Comparison of ENCODE assay signal across 11 cellular contexts in the genomic region with DNA sequence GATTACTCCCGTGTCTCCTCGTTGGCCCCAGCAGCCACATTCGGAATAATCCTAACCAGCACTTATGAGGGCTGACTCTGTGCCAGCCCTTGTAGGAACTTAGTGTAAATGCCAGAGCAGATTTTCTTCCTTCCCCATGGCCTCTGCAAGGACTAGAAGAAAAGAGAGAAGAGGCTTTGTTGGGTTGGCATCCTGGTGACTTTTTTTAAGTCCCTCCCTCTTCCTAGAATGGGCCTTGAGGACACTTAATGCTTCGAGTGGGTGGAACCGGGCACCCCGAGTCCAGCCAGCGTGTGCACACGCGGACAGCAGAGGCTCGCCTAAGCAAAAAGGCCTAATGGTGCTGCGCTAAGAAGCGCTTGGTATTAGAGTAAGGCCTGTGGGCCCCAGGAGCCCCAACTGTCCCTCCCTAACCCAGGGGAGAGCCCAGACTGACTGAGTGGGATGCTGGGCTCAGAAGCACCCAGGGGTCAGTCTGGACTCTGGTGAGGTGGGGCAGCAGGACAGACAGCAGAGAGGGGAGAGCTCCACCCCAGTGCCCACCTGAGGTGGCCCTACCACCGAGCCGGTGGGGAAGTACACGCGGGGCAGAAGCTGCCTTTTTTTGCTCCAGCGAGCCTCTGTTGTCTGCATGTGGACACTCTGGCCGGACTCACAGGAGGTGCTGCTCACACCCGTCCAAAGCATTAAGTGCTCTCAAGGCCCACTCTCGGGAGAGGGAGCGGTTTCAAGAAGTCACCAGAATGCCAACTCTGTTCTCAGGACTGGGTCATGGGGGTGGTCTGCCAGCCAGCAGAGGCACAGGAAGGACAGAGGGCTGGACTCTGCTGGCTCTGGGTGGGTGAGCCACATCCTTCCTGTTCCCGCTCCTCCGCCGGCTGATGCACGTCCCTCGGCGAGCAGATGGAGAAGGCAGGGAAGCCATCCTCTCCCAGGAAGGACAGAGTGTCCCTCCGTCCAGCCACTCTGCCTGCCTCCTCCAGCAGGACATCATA. TPM values are rescaled to one million over a fixed set of nuclear protein-coding genes. Genes with fewer than 3 reads are reported as not detected.
DNase-seq lines count a peak whose midpoint lies in the region; ATAC-seq and TF ChIP-seq lines count a peak whose summit lies in the region.
"Had no signal": no experiment of that assay in that cellular context is flagged by ENCODE, and none has a peak within 500 bp of the region (broad histone marks: within the 10 kb centered on the region; RNA-seq: fewer than 3 reads in every experiment).

No MANE protein-coding gene starts in this region.

- no TSS peak for BruUV-seq in A673 (replicated peaks; lab: Mats Ljungman, UMichigan)

- no peaks in the 10 kb centered on the region for H3K9me3 Mint-ChIP-seq in natural killer cell

- peaks cover 78% of the 10 kb centered on the region for H3K4me1 ChIP-seq in A673 (ENCODE audit: insufficient read depth, low read length, poor library complexity, severe bottlenecking)

- peak overlapping the region; percentile 82 for H3K4me3 Mint-ChIP-seq in natural killer cell

- H3K27ac ChIP-seq in A673 (ENCODE audit: low read depth, low read length, poor library complexity, severe bottlenecking) = peak overlapping the region; percentile 48

- H3K4me1 Mint-ChIP-seq in natural killer cell = peaks cover 100% of the 10 kb centered on the region in 2 donors

- H3K27me3 Mint-ChIP-seq in natural killer cell (ENCODE audit: low read depth in 2 of 2) = no peaks in the 10 kb centered on the region

- no peaks in the 10 kb centered on the region for H3K36me3 Mint-ChIP-seq in natural killer cell

- intact Hi-C loops in A673 (cut with micrococcal nuclease; ENCODE audit: unreplicated experiment) (no loop called here), natural killer cell (cut with micrococcal nuclease) (loop anchor here (10.0 kb wide), 1 partner anchor 411 kb away; a partner anchor contains a TSS)

- H3K4me3 ChIP-seq in A673 (ENCODE audit: low read depth, low read length, poor library complexity, severe bottlenecking) = no peak overlapping the region
- no peak overlapping the region for H3K4me3 ChIP-seq in NB4 (ENCODE audit: low read depth, low read length)

- no peak for DNase-seq in A673 (ENCODE audit: low spot score)
- DNase-seq in NB4 (ENCODE audit: low read depth) = peak; percentile 56
- peak; percentile 59 for DNase-seq in dermis blood vessel endothelial cell
- DNase-seq in natural killer cell = no peak
- no peak for DNase-seq in NCI-H82 treated with DMSO at 0.1 percent for 48 hours (lab: John Stamatoyannopoulos, UW; ENCODE audit: unreplicated experiment)
- DNase-seq in NCI-H526 treated with DMSO at 0.1 percent for 48 hours (lab: John Stamatoyannopoulos, UW) = no peak
- DNase-seq in foreskin melanocyte = no peak
- DNase-seq: activated CD4-positive, CD25-positive, alpha-beta regulatory T cell; DND-41; NCI-H345 had no signal

- no peak for TF ChIP-seq POLR2A in NB4 (IDR thresholded peaks at IDR 0.05; ENCODE audit: extremely low read depth, insufficient read length)

- TF ChIP-seq CTCF in A673 (conservative IDR thresholded peaks at IDR 0.05; ENCODE audit: low read depth, low read length) (no peak), NB4 (IDR thresholded peaks at IDR 0.05; ENCODE audit: low read depth, low read length) (no peak), natural killer cell (IDR thresholded peaks at IDR 0.05) (no peak)

- ATAC-seq in natural killer cell (no peak), HG03520 (IDR thresholded peaks at IDR 0.05; ENCODE audit: unreplicated experiment) (no peak)

- no peaks in the 10 kb centered on the region for H3K36me3 ChIP-seq in A673 (ENCODE audit: insufficient read depth, low read length, poor library complexity, severe bottlenecking)

- H3K27me3 ChIP-seq in A673 (replicated peaks; ENCODE audit: insufficient read depth, low read depth, low read length, poor library complexity) = no peaks in the 10 kb centered on the region

- peak overlapping the region; percentile 98 to 100 for H3K27ac Mint-ChIP-seq in natural killer cell

- CTCF ChIA-PET in A673 (lab: Charles Lee) = no interaction called here

- POLR2A ChIA-PET in A673 (lab: Charles Lee; ENCODE audit: low non-redundant PET) = interaction anchor here (0.5 kb wide), 1 partner anchor 31 kb away, joined by 3 read pairs; no protein-coding TSS in a partner anchor

- no peaks in the 10 kb centered on the region for H3K9me3 ChIP-seq in A673 (ENCODE audit: low read depth, low read length, poor library complexity, severe bottlenecking)

RNA-seq across cellular contexts. Expression of a gene that starts 12.5 kb away (rescaled TPM):
- total RNA-seq in A673 (2021) (23.1 and 24.8 TPM in 2 replicates), dermis blood vessel endothelial cell (29.3 and 39.9 TPM in 2 replicates), natural killer cell (100 to 1,000 TPM; 172 to 225 (median 176) TPM)

RNA-seq across cellular contexts. Expression of a gene that starts 27.9 kb away (rescaled TPM):
- total RNA-seq in A673 (2021) (0.17 and 0.52 TPM in 2 replicates), dermis blood vessel endothelial cell (0.85 and 1.2 TPM in 2 replicates), natural killer cell (under 1 TPM; 0.07 to 0.15 (median 0.11) TPM)

RNA-seq across cellular contexts. Expression of a gene that starts 56.7 kb away (rescaled TPM):
- 0.26 and 1.4 TPM in 2 replicates for total RNA-seq in A673 (2021)
- 0.51 and 0.85 TPM in 2 replicates for total RNA-seq in dermis blood vessel endothelial cell
- 1 to 10 TPM in 1 of 3 donors, under 1 TPM in 2; 0.75 to 1.4 (median 0.84) TPM for total RNA-seq in natural killer cell

Comparison
In these comparisons a context has a peak if more than half of its experiments do, and no peak if none do; other contexts are left out.
1. DNase-seq: peak in NB4 (single experiment) and dermis blood vessel endothelial cell (single experiment); none in A673 (single experiment), natural killer cell (single experiment), NCI-H82 treated with DMSO at 0.1 percent for 48 hours (single experiment), NCI-H526 treated with DMSO at 0.1 percent for 48 hours (single experiment) and foreskin melanocyte (single experiment).